ENCODE assay signal across 9 cellular contexts in genomic region chr2:57759822-57760300, GRCh38.
DNase-seq lines count a peak whose midpoint lies in the region; ATAC-seq, FAIRE-seq and TF ChIP-seq lines count a peak whose summit lies in the region.
"Had no signal": no experiment of that assay in that cellular context is flagged by ENCODE, and none has a peak within 500 bp of the region (broad histone marks: within the 10 kb centered on the region; RNA-seq: fewer than 3 reads in every experiment).

No MANE protein-coding gene starts in this region.

- no peak for TF ChIP-seq POLR2A in GM12878 (IDR thresholded peaks at IDR 0.05; ENCODE audit: low read depth, low read length)
- no peak for TF ChIP-seq POLR2A in gastrocnemius medialis (IDR thresholded peaks at IDR 0.05)

- intact Hi-C loops in GM12878 (cut with micrococcal nuclease; ENCODE audit: unreplicated experiment), result loop anchor here (1.0 to 10.0 kb wide), 8 partner anchors 123 to 1112 kb away; partner anchors contain the start of gene VRK2
- intact Hi-C loops in gastrocnemius medialis (cut with DNase I; ENCODE audit: low total_unique reads), result no loop called here

- CTCF ChIA-PET in GM12878 (lab: Yijun Ruan, JAX), result interaction anchor here (0.6 to 4.7 kb wide), 34 partner anchors 9 to 1266 kb away, joined by 3 to 46 read pairs (median 4); no protein-coding TSS in a partner anchor

- H3K4me2 ChIP-seq in GM12878 (ENCODE audit: control insufficient read depth, insufficient read depth), result peak overlapping the region; percentile 56

- POLR2A ChIA-PET in GM12878 (lab: Charles Lee), result interaction anchor here (0.6 to 1.1 kb wide), 2 partner anchors 45 to 49 kb away, joined by 3 read pairs; no protein-coding TSS in a partner anchor

- H3K4me1 ChIP-seq in GM12878 (ENCODE audit: control insufficient read depth, insufficient read depth, low read length), result peaks cover 24% of the 10 kb centered on the region; the same call in 1 of the 2 replicates
- H3K4me1 ChIP-seq in gastrocnemius medialis, result peaks cover 0 to 4% of the 10 kb centered on the region in 2 donors

- WGBS in GM12878 (ENCODE audit: insufficient coverage, insufficient replicate concordance, low lambda C conversion rate, missing lambda C conversion rate), result under 1% methylated on average over 16 of the region's 19 CpGs

- H2AFZ ChIP-seq in GM12878 (ENCODE audit: control insufficient read depth, low read depth, low read length), result peak overlapping the region; percentile 94

- peak; percentile 93 for TF ChIP-seq RAD21 in GM12878 (IDR thresholded peaks at IDR 0.05; ENCODE audit: insufficient read depth, low read depth, low read length)

- peak; percentile 69 for DNase-seq in NCI-H1436 (lab: John Stamatoyannopoulos, UW)
- no peak for DNase-seq in NCI-H1436 treated with DMSO at 0.1 percent for 48 hours (lab: John Stamatoyannopoulos, UW)
- DNase-seq in NCI-H187 (lab: John Stamatoyannopoulos, UW), result peak; percentile 82
- peak; percentile 72 for DNase-seq in T1000 (lab: John Stamatoyannopoulos, UW)
- peak; percentile 48 for DNase-seq in GM12878 (ENCODE audit: low read depth, low spot score)
- DNase-seq in iPS DF 19.7 (ENCODE audit: low read depth, low spot score), result peak; percentile 45
- peak; percentile 48 to 64 for DNase-seq in gastrocnemius medialis

- in situ Hi-C loops in GM12878 (cut with MboI), result loop anchor here (5.0 kb wide), 1 partner anchor 687 kb away; no protein-coding TSS in a partner anchor
- in situ Hi-C loops in gastrocnemius medialis (cut with MboI; ENCODE audit: low sequenced_read_pairs in 4 of 4), result no loop called here

- SMC1A ChIA-PET in GM12878 (lab: Charles Lee; ENCODE audit: uncharacterized antibody, unreplicated experiment), result interaction anchor here (0.7 to 3.7 kb wide), 34 partner anchors 10 to 793 kb away, joined by 3 to 25 read pairs (median 4); partner anchors contain the start of gene VRK2

- H4K20me1 ChIP-seq in GM12878 (ENCODE audit: control insufficient read depth, insufficient read depth), result no peaks in the 10 kb centered on the region

- H3K27ac ChIP-seq in GM12878 (ENCODE audit: control insufficient read depth, insufficient read depth) (peak overlapping the region; percentile 73), gastrocnemius medialis (no peak overlapping the region)

- no peaks in the 10 kb centered on the region for H3K36me3 ChIP-seq in GM12878 (ENCODE audit: control insufficient read depth in 2 of 2, insufficient read depth in 2 of 2, low read length in 1 of 2)
- H3K36me3 ChIP-seq in gastrocnemius medialis, result no peaks in the 10 kb centered on the region

- peak; percentile 92 for ATAC-seq in HG02943 (IDR thresholded peaks at IDR 0.05; ENCODE audit: low read depth, unreplicated experiment)
- ATAC-seq in GM12878, result peak; percentile 97
- peak; percentile 84 to 94 for ATAC-seq in gastrocnemius medialis

- H3K9me3 ChIP-seq in GM12878 (replicated peaks; ENCODE audit: control insufficient read depth, insufficient read depth, low read length) (no peaks in the 10 kb centered on the region), gastrocnemius medialis (no peaks in the 10 kb centered on the region)

- TF ChIP-seq EP300 in GM12878 (IDR thresholded peaks at IDR 0.05; ENCODE audit: borderline replicate concordance in 1 of 2, control insufficient read depth in 1 of 2, low read depth in 2 of 2, low read length in 2 of 2), result no peak

- RAD21 ChIA-PET in GM12878 (lab: Charles Lee; ENCODE audit: unreplicated experiment), result interaction anchor here (0.7 to 2.3 kb wide), 28 partner anchors 10 to 1266 kb away, joined by 3 to 17 read pairs (median 4); no protein-coding TSS in a partner anchor

- H3K9ac ChIP-seq in GM12878 (ENCODE audit: control insufficient read depth, insufficient read depth, low read length), result peak overlapping the region; percentile 74

- BruUV-seq in GM12878 (replicated peaks; lab: Mats Ljungman, UMichigan), result no TSS peak

- peak; percentile 90 to 93 (median 91) for TF ChIP-seq CTCF in GM12878 (IDR thresholded peaks at IDR 0.05 in 2 of 3, conservative IDR thresholded peaks at IDR 0.05 in 1 of 3; ENCODE audit: control insufficient read depth in 2 of 3, extremely low read depth in 1 of 3, insufficient read depth in 1 of 3, low read depth in 3 of 3, low read length in 3 of 3)
- TF ChIP-seq CTCF in gastrocnemius medialis (IDR thresholded peaks at IDR 0.05 in 4 of 5, conservative IDR thresholded peaks at IDR 0.05 in 1 of 5), result peak; percentile 59 to 93 (median 85)

- peak; percentile 84 for FAIRE-seq in GM12878 (lab: Jason Lieb, UNC)
- FAIRE-seq: A204.1 had no signal

- H3K4me3 ChIP-seq in GM12878 (peak overlapping the region; percentile 58; the same call in 1 of the 2 replicates), gastrocnemius medialis (peak overlapping the region in 3 of 4 donors; percentile 21 to 42 (median 24))

- no peaks in the 10 kb centered on the region for H3K79me2 ChIP-seq in GM12878 (ENCODE audit: control insufficient read depth, insufficient read depth, low read length)

- H3K27me3 ChIP-seq in GM12878 (replicated peaks in 1 of 2; ENCODE audit: control insufficient read depth in 2 of 2, insufficient read depth in 2 of 2, low read length in 1 of 2), result no peaks in the 10 kb centered on the region
- H3K27me3 ChIP-seq in gastrocnemius medialis, result no peaks in the 10 kb centered on the region

TF ChIP-seq in GM12878, 131 proteins besides CTCF, POLR2A, EP300 and RAD21 (continues in another document):
- TF ChIP-seq ZBED1 (IDR thresholded peaks at IDR 0.05; ENCODE audit: borderline replicate concordance), result no peak
- TF ChIP-seq STAT1 (conservative IDR thresholded peaks at IDR 0.05), result 0 out of 2 replicates have a peak, but pooled peaks have one; percentile 33
- TF ChIP-seq SIN3A (IDR thresholded peaks at IDR 0.05; ENCODE audit: low read depth, low read length), result no peak
- TF ChIP-seq ZBTB4 (CRISPR knock-in tag; IDR thresholded peaks at IDR 0.05), result no peak
- TF ChIP-seq JUNB (IDR thresholded peaks at IDR 0.05), result no peak
- peak; percentile 25; the same call in 1 of the 2 replicates for TF ChIP-seq ZNF687 (IDR thresholded peaks at IDR 0.05)
- TF ChIP-seq PKNOX1 (IDR thresholded peaks at IDR 0.05), result no peak
- TF ChIP-seq TCF3 (IDR thresholded peaks at IDR 0.05; ENCODE audit: borderline replicate concordance, insufficient read depth, low read depth, low read length), result peak; percentile 90; the same call in 1 of the 2 replicates
